In the genomic region with DNA sequence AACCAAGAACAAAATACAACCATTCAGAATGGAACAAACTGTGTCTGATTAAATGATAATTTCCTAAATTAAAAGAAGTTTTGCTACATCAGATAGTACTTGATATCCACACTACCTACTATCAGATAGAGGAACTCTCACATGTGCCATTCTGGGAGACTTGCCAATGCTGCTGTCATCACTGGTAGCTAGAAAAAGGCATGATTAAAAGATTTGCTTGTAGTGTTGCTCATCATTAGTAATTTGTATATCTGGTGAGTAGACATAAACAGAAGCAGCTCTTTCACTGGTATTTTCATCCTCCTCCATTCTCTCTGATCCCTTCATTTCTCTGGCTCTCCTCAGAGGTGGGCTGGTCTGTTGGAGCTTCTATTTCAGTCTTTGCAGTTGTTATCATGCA, we compare ENCODE assay signal across 1 cellular context.
TF ChIP-seq lines count a peak whose summit lies in the region.

No MANE protein-coding gene starts in this region.

TF ChIP-seq in IMR-90, 13 proteins besides CTCF, POLR2A, EP300 and RAD21 (continued from another document):
- TF ChIP-seq, protein P1, sequence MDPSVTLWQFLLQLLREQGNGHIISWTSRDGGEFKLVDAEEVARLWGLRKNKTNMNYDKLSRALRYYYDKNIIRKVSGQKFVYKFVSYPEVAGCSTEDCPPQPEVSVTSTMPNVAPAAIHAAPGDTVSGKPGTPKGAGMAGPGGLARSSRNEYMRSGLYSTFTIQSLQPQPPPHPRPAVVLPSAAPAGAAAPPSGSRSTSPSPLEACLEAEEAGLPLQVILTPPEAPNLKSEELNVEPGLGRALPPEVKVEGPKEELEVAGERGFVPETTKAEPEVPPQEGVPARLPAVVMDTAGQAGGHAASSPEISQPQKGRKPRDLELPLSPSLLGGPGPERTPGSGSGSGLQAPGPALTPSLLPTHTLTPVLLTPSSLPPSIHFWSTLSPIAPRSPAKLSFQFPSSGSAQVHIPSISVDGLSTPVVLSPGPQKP (IDR thresholded peaks at IDR 0.05; ENCODE audit: borderline replicate concordance, low read depth, low read length), result no peak
- no peak for TF ChIP-seq RCOR1 (IDR thresholded peaks at IDR 0.05; ENCODE audit: insufficient replicate concordance, low read length)
- TF ChIP-seq RFX5 (IDR thresholded peaks at IDR 0.05; ENCODE audit: low read depth, low read length), result no peak
- TF ChIP-seq BHLHE40 (IDR thresholded peaks at IDR 0.05; ENCODE audit: low read depth, low read length), result peak; percentile 86
